Comparison of ENCODE assay signal across 32 cellular contexts in genomic region chr5:88818296-88818695, GRCh38.
DNase-seq lines count a peak whose midpoint lies in the region; ATAC-seq and TF ChIP-seq lines count a peak whose summit lies in the region.
"Had no signal": no experiment of that assay in that cellular context is flagged by ENCODE, and none has a peak within 500 bp of the region (broad histone marks: within the 10 kb centered on the region; RNA-seq: fewer than 3 reads in every experiment).

No MANE protein-coding gene starts in this region.

- CTCF ChIA-PET in activated CD8-positive, alpha-beta memory T cell treated with anti-CD3 and anti-CD28 coated beads, Interleukin-2, amount 10 ng/mL, durations not matched to agents 7 days and 5 days (lab: Charles Lee) = interaction anchor here (1.2 kb wide), 1 partner anchor 10 kb away, joined by 5 read pairs; no protein-coding TSS in a partner anchor
- CTCF ChIA-PET in RWPE1 (lab: Yijun Ruan, JAX) = no interaction called here

- H3K36me3 ChIP-seq in BLaER1 treated with 17β-estradiol and CSF1 and Interleukin-3, amounts not matched to agents 10 nM and 100 nM = peaks cover 36 to 100% (median 71%) of the 10 kb centered on the region in 11 experiments
- H3K36me3 ChIP-seq: BE2C, brain microvascular endothelial cell, suprapubic skin had no signal

- DNase-seq in GM12865 (ENCODE audit: low read depth) (no peak), MV-4-11 (lab: John Stamatoyannopoulos, UW) (peak; percentile 23), endothelial cell (ENCODE audit: low spot score) (no peak), NCI-H1105 treated with DMSO at 0.1 percent for 48 hours (lab: John Stamatoyannopoulos, UW) (no peak), NCI-H1417 treated with DMSO at 0.1 percent for 48 hours (lab: John Stamatoyannopoulos, UW) (no peak), RWPE1 (ENCODE audit: low spot score) (no peak)
- no peak for DNase-seq in activated CD8-positive, alpha-beta memory T cell treated with anti-CD3 and anti-CD28 coated beads, Interleukin-2, amount 10 ng/mL, durations not matched to agents 7 days and 5 days
- DNase-seq: ACHN; activated CD4-positive, alpha-beta memory T cell treated with anti-CD3 and anti-CD28 coated beads for 36 hours; activated CD4-positive, CD25-positive, alpha-beta regulatory T cell treated with anti-CD3 and anti-CD28 coated beads, Interleukin-2, amount 50 U/mL, for 72 hours; activated CD8-positive, alpha-beta memory T cell treated with anti-CD3 and anti-CD28 coated beads, Interleukin-2, amount 50 U/mL, for 4 hours; activated naive CD4-positive, alpha-beta T cell treated with anti-CD3 and anti-CD28 coated beads for 36 hours; BE2C; brain microvascular endothelial cell; cerebellar nuclear complex; foreskin melanocyte; H9; KG1; kidney glomerular epithelial cell; lower lobe of right lung; natural killer cell; NCI-H1048; NCI-H1694 treated with DMSO at 0.1 percent for 48 hours; PC-9; SHP77; stimulated activated CD4-positive, alpha-beta T cell treated with anti-CD3 and anti-CD28 coated beads, Interleukin-15, amount 100 ng/mL, for 24 hours; T-helper 2 cell; upper lobe of left lung had no signal

- H4K20me1 ChIP-seq in BLaER1 treated with 17β-estradiol and CSF1 and Interleukin-3, amounts not matched to agents 10 nM and 100 nM = peaks cover 0 to 47% (median 6%) of the 10 kb centered on the region in 11 experiments; a peak in 11 of 22 replicates

- H3K27me3 Mint-ChIP-seq in endothelial cell (ENCODE audit: unreplicated experiment) = peaks cover 5% of the 10 kb centered on the region
- peaks cover 8% of the 10 kb centered on the region for H3K27me3 Mint-ChIP-seq in activated CD8-positive, alpha-beta memory T cell treated with anti-CD3 and anti-CD28 coated beads, Interleukin-2, amount 10 ng/mL, durations not matched to agents 7 days and 5 days

- POLR2A ChIA-PET in RWPE1 (lab: Yijun Ruan, JAX; ENCODE audit: low non-redundant PET) = no interaction called here

- H3K4me3 Mint-ChIP-seq in endothelial cell (ENCODE audit: unreplicated experiment) = peak overlapping the region; percentile 76
- no peak overlapping the region for H3K4me3 Mint-ChIP-seq in activated CD8-positive, alpha-beta memory T cell treated with anti-CD3 and anti-CD28 coated beads, Interleukin-2, amount 10 ng/mL, durations not matched to agents 7 days and 5 days
- H3K4me3 Mint-ChIP-seq: activated CD4-positive, alpha-beta memory T cell treated with anti-CD3 and anti-CD28 coated beads for 36 hours; activated naive CD4-positive, alpha-beta T cell treated with anti-CD3 and anti-CD28 coated beads for 36 hours; activated T-helper 1 cell treated with anti-CD3 and anti-CD28 coated beads, Interleukin-12 subunit alpha, Interleukin-12 subunit beta, Interleukin-2, Interleukin-4 antibody, amounts not matched to agents 30 ng/mL and 10 ng/mL and 1 ng/mL, durations not matched to agents 14 hours and 24 hours and 36 hours; H9; natural killer cell; stimulated activated effector memory CD8-positive, alpha-beta T cell treated with anti-CD3 and anti-CD28 coated beads, Interleukin-12 subunit alpha, Interleukin-12 subunit beta, amount 100 ng/mL, for 72 hours had no signal

- no peaks in the 10 kb centered on the region for H3K9me3 Mint-ChIP-seq in endothelial cell (ENCODE audit: unreplicated experiment)
- H3K9me3 Mint-ChIP-seq in activated CD8-positive, alpha-beta memory T cell treated with anti-CD3 and anti-CD28 coated beads, Interleukin-2, amount 10 ng/mL, durations not matched to agents 7 days and 5 days (ENCODE audit: low read depth) = no peaks in the 10 kb centered on the region
- H3K9me3 Mint-ChIP-seq: activated CD4-positive, alpha-beta memory T cell treated with anti-CD3 and anti-CD28 coated beads for 36 hours; activated naive CD4-positive, alpha-beta T cell treated with anti-CD3 and anti-CD28 coated beads for 36 hours; activated T-helper 1 cell treated with anti-CD3 and anti-CD28 coated beads, Interleukin-12 subunit alpha, Interleukin-12 subunit beta, Interleukin-2, Interleukin-4 antibody, amounts not matched to agents 30 ng/mL and 10 ng/mL and 1 ng/mL, durations not matched to agents 14 hours and 24 hours and 36 hours; H9; natural killer cell had no signal

- no peak for ATAC-seq in activated CD8-positive, alpha-beta memory T cell treated with anti-CD3 and anti-CD28 coated beads, Interleukin-2, amount 10 ng/mL, durations not matched to agents 7 days and 5 days
- ATAC-seq: lower lobe of right lung; natural killer cell; stimulated activated effector memory CD8-positive, alpha-beta T cell treated with anti-CD3 and anti-CD28 coated beads, Interleukin-12 subunit alpha, Interleukin-12 subunit beta, amount 100 ng/mL, for 72 hours had no signal

- H3K36me3 Mint-ChIP-seq in endothelial cell (ENCODE audit: low read depth, unreplicated experiment) = peaks cover 6% of the 10 kb centered on the region
- H3K36me3 Mint-ChIP-seq in activated CD8-positive, alpha-beta memory T cell treated with anti-CD3 and anti-CD28 coated beads, Interleukin-2, amount 10 ng/mL, durations not matched to agents 7 days and 5 days = no peaks in the 10 kb centered on the region
- H3K36me3 Mint-ChIP-seq: activated CD4-positive, alpha-beta memory T cell treated with anti-CD3 and anti-CD28 coated beads for 36 hours; natural killer cell; stimulated activated effector memory CD8-positive, alpha-beta T cell treated with anti-CD3 and anti-CD28 coated beads, Interleukin-12 subunit alpha, Interleukin-12 subunit beta, amount 100 ng/mL, for 72 hours had no signal

- peaks cover 70% of the 10 kb centered on the region for H3K4me1 Mint-ChIP-seq in endothelial cell (ENCODE audit: unreplicated experiment)
- no peaks in the 10 kb centered on the region for H3K4me1 Mint-ChIP-seq in activated CD8-positive, alpha-beta memory T cell treated with anti-CD3 and anti-CD28 coated beads, Interleukin-2, amount 10 ng/mL, durations not matched to agents 7 days and 5 days
- H3K4me1 Mint-ChIP-seq: stimulated activated effector memory CD8-positive, alpha-beta T cell treated with anti-CD3 and anti-CD28 coated beads, Interleukin-12 subunit alpha, Interleukin-12 subunit beta, amount 100 ng/mL, for 72 hours had no signal

- H3K4me3 ChIP-seq in BLaER1 treated with 17β-estradiol and CSF1 and Interleukin-3, amounts not matched to agents 10 nM and 100 nM = peak overlapping the region; percentile 24 to 90 (median 67); a peak in 18 of 20 replicates
- peak overlapping the region; percentile 85 for H3K4me3 ChIP-seq in GM12865 (ENCODE audit: low read depth, low read length)
- H3K4me3 ChIP-seq: lower lobe of right lung, PC-9, suprapubic skin, upper lobe of left lung had no signal

- H3K9ac ChIP-seq in BLaER1 treated with 17β-estradiol and CSF1 and Interleukin-3, amounts not matched to agents 10 nM and 100 nM = peak overlapping the region; percentile 67 to 95 (median 88)

- H3K27ac ChIP-seq in BLaER1 treated with 17β-estradiol and CSF1 and Interleukin-3, amounts not matched to agents 10 nM and 100 nM = peak overlapping the region; percentile 90 to 99 (median 96); a peak in 21 of 22 replicates
- H3K27ac ChIP-seq in RWPE1 = no peak overlapping the region
- H3K27ac ChIP-seq: brain microvascular endothelial cell, lower lobe of right lung, PC-9, suprapubic skin, upper lobe of left lung had no signal

- peaks cover 47 to 96% (median 65%) of the 10 kb centered on the region in 10 experiments for H3K4me1 ChIP-seq in BLaER1 treated with 17β-estradiol and CSF1 and Interleukin-3, amounts not matched to agents 10 nM and 100 nM
- H3K4me1 ChIP-seq: BE2C, suprapubic skin had no signal

- H3K4me2 ChIP-seq in BLaER1 treated with 17β-estradiol and CSF1 and Interleukin-3, amounts not matched to agents 10 nM and 100 nM = peak overlapping the region; percentile 80 to 100 (median 91)
- H3K4me2 ChIP-seq: PC-9 had no signal

- no peaks in the 10 kb centered on the region for H3K27me3 ChIP-seq in BLaER1 treated with 17β-estradiol and CSF1 and Interleukin-3, amounts not matched to agents 10 nM and 100 nM
- H3K27me3 ChIP-seq: brain microvascular endothelial cell, suprapubic skin, upper lobe of left lung had no signal

- no peaks in the 10 kb centered on the region for H3K9me3 ChIP-seq in BLaER1 treated with 17β-estradiol and CSF1 and Interleukin-3, amounts not matched to agents 10 nM and 100 nM (replicated peaks in 1 of 11)
- H3K9me3 ChIP-seq: BE2C, lower lobe of right lung, suprapubic skin, upper lobe of left lung had no signal

- peak overlapping the region; percentile 87 for H3K27ac Mint-ChIP-seq in endothelial cell (ENCODE audit: unreplicated experiment)
- no peak overlapping the region for H3K27ac Mint-ChIP-seq in activated CD8-positive, alpha-beta memory T cell treated with anti-CD3 and anti-CD28 coated beads, Interleukin-2, amount 10 ng/mL, durations not matched to agents 7 days and 5 days
- H3K27ac Mint-ChIP-seq: activated CD4-positive, alpha-beta memory T cell treated with anti-CD3 and anti-CD28 coated beads for 36 hours; activated naive CD4-positive, alpha-beta T cell treated with anti-CD3 and anti-CD28 coated beads for 36 hours; activated T-helper 1 cell treated with anti-CD3 and anti-CD28 coated beads, Interleukin-12 subunit alpha, Interleukin-12 subunit beta, Interleukin-2, Interleukin-4 antibody, amounts not matched to agents 30 ng/mL and 10 ng/mL and 1 ng/mL, durations not matched to agents 14 hours and 24 hours and 36 hours; stimulated activated effector memory CD8-positive, alpha-beta T cell treated with anti-CD3 and anti-CD28 coated beads, Interleukin-12 subunit alpha, Interleukin-12 subunit beta, amount 100 ng/mL, for 72 hours had no signal

- TF ChIP-seq CTCF in GM12865 (IDR thresholded peaks at IDR 0.05; ENCODE audit: insufficient read depth, low read depth, low read length, missing control alignments) (no peak), endothelial cell (IDR thresholded peaks at IDR 0.05; ENCODE audit: unreplicated experiment) (no peak), RWPE1 (conservative IDR thresholded peaks at IDR 0.05; ENCODE audit: low read depth) (no peak)
